Comparison of ENCODE assay signal across 20 cellular contexts in the genomic region with DNA sequence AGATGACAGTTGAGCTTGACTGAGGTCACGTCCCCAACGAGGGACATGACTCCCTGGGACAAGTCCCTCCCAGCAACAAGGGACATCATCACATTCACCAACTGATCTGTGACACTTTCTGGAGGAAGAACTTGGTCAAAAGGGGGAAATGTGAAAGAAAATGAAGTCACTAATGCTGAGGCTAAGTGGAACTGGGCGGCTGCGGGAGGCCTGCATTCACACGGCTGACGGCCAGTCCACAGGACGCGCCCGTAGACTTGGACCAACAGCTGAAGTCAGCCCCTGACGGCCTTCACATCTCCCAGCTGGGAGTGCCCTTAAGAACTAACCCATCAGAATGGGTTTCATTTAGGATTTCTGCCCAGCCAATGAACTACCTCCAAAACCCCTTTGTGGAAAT. TPM values are rescaled to one million over a fixed set of nuclear protein-coding genes. Genes with fewer than 3 reads are reported as not detected.
DNase-seq lines count a peak whose midpoint lies in the region; ATAC-seq and TF ChIP-seq lines count a peak whose summit lies in the region.
"Had no signal": no experiment of that assay in that cellular context is flagged by ENCODE, and none has a peak within 500 bp of the region (broad histone marks: within the 10 kb centered on the region; RNA-seq: fewer than 3 reads in every experiment).

No MANE protein-coding gene starts in this region.

- TF ChIP-seq CTCF in RWPE2 (IDR thresholded peaks at IDR 0.05; ENCODE audit: poor library complexity, severe bottlenecking), result no peak
- no peak for TF ChIP-seq CTCF in testis (IDR thresholded peaks at IDR 0.05)
- TF ChIP-seq CTCF in psoas muscle (IDR thresholded peaks at IDR 0.05), result no peak

- H3K4me1 ChIP-seq in right cardiac atrium (ENCODE audit: control insufficient read depth, insufficient read depth, low read length) (no peaks in the 10 kb centered on the region), RWPE2 (ENCODE audit: insufficient read depth, poor library complexity, severe bottlenecking) (no peaks in the 10 kb centered on the region), testis (peaks cover 3% of the 10 kb centered on the region), psoas muscle (no peaks in the 10 kb centered on the region)

- 88% methylated on average over 10 of the region's 10 CpGs for WGBS in right cardiac atrium
- 94% methylated on average over 10 of the region's 10 CpGs for WGBS in testis, 2 donors
- WGBS in psoas muscle, 3 donors, result 81 to 85% (median 82%) methylated on average over 10 of the region's 10 CpGs

- H3K27ac ChIP-seq in right cardiac atrium (ENCODE audit: low read length), result no peak overlapping the region
- no peak overlapping the region for H3K27ac ChIP-seq in RWPE2 (ENCODE audit: poor library complexity, severe bottlenecking)
- no peak overlapping the region for H3K27ac ChIP-seq in testis
- H3K27ac ChIP-seq in psoas muscle, result no peak overlapping the region
- H3K27ac ChIP-seq: BLaER1 treated with 17β-estradiol and CSF1 and Interleukin-3, amounts not matched to agents 10 nM and 100 nM had no signal

- H3K27me3 ChIP-seq in right cardiac atrium (ENCODE audit: control insufficient read depth, insufficient read depth) (no peaks in the 10 kb centered on the region), RWPE2 (ENCODE audit: insufficient read depth, poor library complexity, severe bottlenecking) (peaks cover 6% of the 10 kb centered on the region), testis (no peaks in the 10 kb centered on the region), psoas muscle (ENCODE audit: insufficient read depth in 3 of 3, low read length in 2 of 3) (peaks cover 0 to 8% (median 7%) of the 10 kb centered on the region in 3 donors)
- H3K27me3 ChIP-seq: BLaER1 treated with 17β-estradiol and CSF1 and Interleukin-3, amounts not matched to agents 10 nM and 100 nM had no signal

- no peak for TF ChIP-seq POLR2A in testis (IDR thresholded peaks at IDR 0.05)

- H3K4me3 ChIP-seq in right cardiac atrium (ENCODE audit: low read length), result no peak overlapping the region
- no peak overlapping the region for H3K4me3 ChIP-seq in RWPE2 (ENCODE audit: severe bottlenecking)
- H3K4me3 ChIP-seq in testis, result no peak overlapping the region
- H3K4me3 ChIP-seq in psoas muscle, result no peak overlapping the region
- H3K4me3 ChIP-seq: BLaER1 treated with 17β-estradiol and CSF1 and Interleukin-3, amounts not matched to agents 10 nM and 100 nM had no signal

- H3K9me3 ChIP-seq in right cardiac atrium (ENCODE audit: control insufficient read depth, low read length) (no peaks in the 10 kb centered on the region), RWPE2 (ENCODE audit: severe bottlenecking) (no peaks in the 10 kb centered on the region), testis (no peaks in the 10 kb centered on the region), psoas muscle (no peaks in the 10 kb centered on the region)
- H3K9me3 ChIP-seq: BLaER1 treated with 17β-estradiol and CSF1 and Interleukin-3, amounts not matched to agents 10 nM and 100 nM had no signal

- no peak for ATAC-seq in right cardiac atrium
- ATAC-seq in Right ventricle myocardium superior (ENCODE audit: poor library complexity), result no peak
- ATAC-seq in RWPE2 (ENCODE audit: low read depth), result no peak
- ATAC-seq in left lobe of liver, result peak; percentile 4
- no peak for ATAC-seq in psoas muscle
- no peak for ATAC-seq in GM21360 (IDR thresholded peaks at IDR 0.05; ENCODE audit: unreplicated experiment)
- ATAC-seq: CD8-positive, alpha-beta T cell; Right ventricle myocardium inferior had no signal

- H3K36me3 ChIP-seq in RWPE2 (ENCODE audit: low read depth) (peaks cover 8% of the 10 kb centered on the region; the same call in 1 of the 2 replicates), testis (ENCODE audit: low read depth, missing control alignments) (no peaks in the 10 kb centered on the region), psoas muscle (ENCODE audit: insufficient read depth in 1 of 2, low read depth in 1 of 2) (peaks cover 0 to 41% of the 10 kb centered on the region in 2 donors)

- DNase-seq in right cardiac atrium, result peak in 2 of 3 donors; percentile 8 to 14
- no peak for DNase-seq in Right ventricle myocardium superior
- peak; percentile 27 for DNase-seq in RWPE2 (ENCODE audit: low spot score)
- DNase-seq in left lobe of liver (ENCODE audit: low spot score), result peak; percentile 35
- DNase-seq in testis, result peak; percentile 11
- DNase-seq in psoas muscle, result no peak
- DNase-seq in NCI-H1930 (lab: John Stamatoyannopoulos, UW), result no peak
- DNase-seq: GDM1, GOT3, Kasumi-1, NCI-H1417, NCI-H1694 treated with DMSO at 0.1 percent for 48 hours, NCI-H2107, NCI-H446 treated with DMSO at 0.1 percent for 48 hours, NCI-H526 treated with DMSO at 0.1 percent for 48 hours, OCI-M1 had no signal

- intact Hi-C loops in right cardiac atrium (cut with DNase I) (no loop called here), Right ventricle myocardium superior (cut with DNase I) (no loop called here), testis (cut with DNase I; ENCODE audit: low total_unique reads) (loop anchor here (10.0 kb wide), 1 partner anchor 116 kb away; no protein-coding TSS in a partner anchor), psoas muscle (cut with DNase I) (no loop called here)

RNA-seq across cellular contexts. Expression of a gene that starts 26.6 kb away (rescaled TPM):
- 10 to 100 TPM; 16.0 to 20.3 (median 19.1) TPM for total RNA-seq in right cardiac atrium
- polyA plus RNA-seq in right cardiac atrium, result 14.1 TPM
- 15.3 TPM for total RNA-seq in Right ventricle myocardium superior
- total RNA-seq in left lobe of liver, result 17.5 TPM
- 10 to 100 TPM; 49.9 to 55.9 TPM for total RNA-seq in testis
- polyA plus RNA-seq in testis (ENCODE audit: insufficient read depth, low read depth, low replicate concordance), result 63.3 TPM
- 10 to 100 TPM in 2 of 4 donors, 1 to 10 TPM in 2; 5.6 to 13.9 (median 9.4) TPM for total RNA-seq in psoas muscle
- polyA plus RNA-seq in psoas muscle, result 10 to 100 TPM in 2 of 3 donors, 1 to 10 TPM in 1; 8.3 to 13.1 (median 10.8) TPM

Comparison
In these comparisons a context has a peak if more than half of its experiments do, and no peak if none do; other contexts are left out.
1. DNase-seq: peak in right cardiac atrium (2 of 3), RWPE2 (single experiment), left lobe of liver (single experiment) and testis (single experiment); none in Right ventricle myocardium superior (single experiment), psoas muscle (0 of 2) and NCI-H1930 (0 of 2).